In the genomic region with DNA sequence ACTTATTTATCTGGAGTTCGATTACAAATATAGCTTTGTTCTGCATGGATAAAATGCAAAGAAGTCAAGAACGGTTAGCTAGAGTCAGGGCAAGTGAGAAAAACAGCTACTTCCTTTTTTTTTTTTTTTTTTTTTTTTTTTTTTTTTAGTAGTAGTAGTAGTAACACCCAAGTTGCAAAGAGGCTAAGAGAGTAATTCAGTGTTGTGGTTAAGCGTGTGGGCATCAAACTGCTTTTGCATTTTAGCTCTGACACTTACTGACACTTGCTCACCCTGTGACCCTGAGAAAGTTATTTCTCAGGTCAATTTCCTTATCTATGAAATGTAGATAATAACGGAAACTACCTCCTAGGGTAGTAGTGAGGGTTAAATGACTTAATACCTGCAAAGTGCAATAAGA, we compare ENCODE assay signal across 11 cellular contexts.
A peak's percentile ranks its signal among the peaks of the same experiment; 100 is the strongest.
DNase-seq lines count a peak whose midpoint lies in the region; ATAC-seq and TF ChIP-seq lines count a peak whose summit lies in the region.
"Had no signal": no experiment of that assay in that cellular context is flagged by ENCODE, and none has a peak within 500 bp of the region (broad histone marks: within the 10 kb centered on the region; RNA-seq: fewer than 3 reads in every experiment).

No MANE protein-coding gene starts in this region.

- H3K4me3 Mint-ChIP-seq in activated naive CD4-positive, alpha-beta T cell treated with anti-CD3 and anti-CD28 coated beads, Interleukin-2, amount 50 U/mL, for 24 hours: peak overlapping the region; percentile 40

- ATAC-seq in HG03066 (IDR thresholded peaks at IDR 0.05; ENCODE audit: low read depth, unreplicated experiment): peak; percentile 76
- peak; percentile 95 for ATAC-seq in stimulated activated naive CD8-positive, alpha-beta T cell treated with anti-CD3 and anti-CD28 coated beads, Interleukin-15, Interleukin-2, amounts not matched to agents 100 U/mL and 50 U/mL, for 24 hours
- ATAC-seq: left lobe of liver had no signal

- peak overlapping the region; percentile 63 for H3K27ac Mint-ChIP-seq in activated naive CD4-positive, alpha-beta T cell treated with anti-CD3 and anti-CD28 coated beads, Interleukin-2, amount 50 U/mL, for 24 hours

- no peaks in the 10 kb centered on the region for H3K9me3 Mint-ChIP-seq in activated naive CD4-positive, alpha-beta T cell treated with anti-CD3 and anti-CD28 coated beads, Interleukin-2, amount 50 U/mL, for 24 hours

- no peaks in the 10 kb centered on the region for H3K27me3 Mint-ChIP-seq in activated naive CD4-positive, alpha-beta T cell treated with anti-CD3 and anti-CD28 coated beads, Interleukin-2, amount 50 U/mL, for 24 hours

- no peak for DNase-seq in activated naive CD4-positive, alpha-beta T cell treated with Interleukin-2 at 50 U/mL for 16 hours
- peak; percentile 23 for DNase-seq in SKM-1 (lab: John Stamatoyannopoulos, UW; ENCODE audit: unreplicated experiment)
- no peak for DNase-seq in stimulated activated naive CD8-positive, alpha-beta T cell treated with anti-CD3 and anti-CD28 coated beads, Interleukin-15, Interleukin-2, amounts not matched to agents 100 U/mL and 50 U/mL, for 24 hours
- no peak for DNase-seq in HEK293T (ENCODE audit: extremely low spot score)
- DNase-seq in posterior vena cava (ENCODE audit: low spot score): no peak
- DNase-seq in epidermal melanocyte (ENCODE audit: insufficient read length, low spot score): no peak
- DNase-seq: activated CD4-positive, alpha-beta T cell treated with anti-CD3 and anti-CD28 coated beads for 48 hours; NCI-H1048 had no signal

- CTCF ChIA-PET in HEK293T (lab: Yijun Ruan, JAX): interaction anchor here (1.6 kb wide), 1 partner anchor 10 kb away, joined by 6 read pairs; no protein-coding TSS in a partner anchor

- intact Hi-C loops in posterior vena cava (cut with DNase I): loop anchor here (10.0 kb wide), 2 partner anchors 418 to 428 kb away; no protein-coding TSS in a partner anchor

- POLR2A ChIA-PET in HEK293T (lab: Yijun Ruan, JAX): no interaction called here

- H3K4me1 Mint-ChIP-seq in activated naive CD4-positive, alpha-beta T cell treated with anti-CD3 and anti-CD28 coated beads, Interleukin-2, amount 50 U/mL, for 24 hours: peaks cover 36% of the 10 kb centered on the region

- no peaks in the 10 kb centered on the region for H3K36me3 Mint-ChIP-seq in activated naive CD4-positive, alpha-beta T cell treated with anti-CD3 and anti-CD28 coated beads, Interleukin-2, amount 50 U/mL, for 24 hours

TF ChIP-seq in HEK293T, 16 proteins besides CTCF, POLR2A, EP300 and RAD21:
- TF ChIP-seq NFRKB (IDR thresholded peaks at IDR 0.05) (no peak), BHLHE40 (IDR thresholded peaks at IDR 0.05; ENCODE audit: borderline replicate concordance) (no peak), HDGF (IDR thresholded peaks at IDR 0.05; ENCODE audit: borderline replicate concordance) (no peak)
